Comparison of ENCODE assay signal across 8 cellular contexts in genomic region chr7:141738592-141739013, GRCh38. TPM values are rescaled to one million over a fixed set of nuclear protein-coding genes. Genes with fewer than 3 reads are reported as not detected.
DNase-seq lines count a peak whose midpoint lies in the region; ATAC-seq and TF ChIP-seq lines count a peak whose summit lies in the region.

No MANE protein-coding gene starts in this region.

- H3K4me1 ChIP-seq in tibial artery: peaks cover 0 to 22% (median 14%) of the 10 kb centered on the region in 4 donors

- no peaks in the 10 kb centered on the region for H3K27me3 Mint-ChIP-seq in activated T-cell treated with anti-CD3 and anti-CD28 coated beads, Interleukin-2, amount 50 U/mL, for 24 hours

- peak overlapping the region; percentile 99 for H3K27ac Mint-ChIP-seq in activated T-cell treated with anti-CD3 and anti-CD28 coated beads, Interleukin-2, amount 50 U/mL, for 24 hours
- H3K27ac Mint-ChIP-seq in activated naive CD4-positive, alpha-beta T cell treated with anti-CD3 and anti-CD28 coated beads, Interleukin-2, amount 50 U/mL, for 72 hours: peak overlapping the region; percentile 99 to 100

- H3K27me3 ChIP-seq in layer of hippocampus (ENCODE audit: control insufficient read depth, insufficient read depth, low read length) (no peaks in the 10 kb centered on the region), tibial artery (no peaks in the 10 kb centered on the region)

- peak overlapping the region; percentile 67 to 75 for H3K4me3 ChIP-seq in tibial artery

- intact Hi-C loops in tibial artery (cut with DNase I; ENCODE audit: low total_unique reads): loop anchor here (5.0 kb wide), 1 partner anchor 721 kb away; no protein-coding TSS in a partner anchor
- intact Hi-C loops in sciatic nerve (cut with DNase I): no loop called here

- no peak for TF ChIP-seq CTCF in tibial artery (IDR thresholded peaks at IDR 0.05)

- ATAC-seq in activated naive CD4-positive, alpha-beta T cell treated with anti-CD3 and anti-CD28 coated beads, Interleukin-2, amount 50 U/mL, for 72 hours: no peak
- ATAC-seq in sciatic nerve: no peak

- H3K27ac ChIP-seq in layer of hippocampus (ENCODE audit: low read depth, low read length) (peak overlapping the region; percentile 70), tibial artery (peak overlapping the region; percentile 78 to 83)

- H3K4me1 Mint-ChIP-seq in activated T-cell treated with anti-CD3 and anti-CD28 coated beads, Interleukin-2, amount 50 U/mL, for 24 hours (ENCODE audit: low read depth): peaks cover 46% of the 10 kb centered on the region

- H3K36me3 ChIP-seq in tibial artery: peaks cover 28 to 32% (median 29%) of the 10 kb centered on the region in 3 donors

- H3K9me3 Mint-ChIP-seq in activated T-cell treated with anti-CD3 and anti-CD28 coated beads, Interleukin-2, amount 50 U/mL, for 24 hours: no peaks in the 10 kb centered on the region
- H3K9me3 Mint-ChIP-seq in activated naive CD4-positive, alpha-beta T cell treated with anti-CD3 and anti-CD28 coated beads, Interleukin-2, amount 50 U/mL, for 72 hours: no peaks in the 10 kb centered on the region

- peaks cover 60% of the 10 kb centered on the region for H3K36me3 Mint-ChIP-seq in activated T-cell treated with anti-CD3 and anti-CD28 coated beads, Interleukin-2, amount 50 U/mL, for 24 hours (ENCODE audit: low read depth)
- peaks cover 36 to 39% of the 10 kb centered on the region in 2 donors for H3K36me3 Mint-ChIP-seq in activated naive CD4-positive, alpha-beta T cell treated with anti-CD3 and anti-CD28 coated beads, Interleukin-2, amount 50 U/mL, for 72 hours

- H3K9me3 ChIP-seq in tibial artery: no peaks in the 10 kb centered on the region

- peak overlapping the region; percentile 99 for H3K4me3 Mint-ChIP-seq in activated T-cell treated with anti-CD3 and anti-CD28 coated beads, Interleukin-2, amount 50 U/mL, for 24 hours

- no peak for DNase-seq in activated T-cell treated with anti-CD3 and anti-CD28 coated beads, Interleukin-2, amount 50 U/mL, for 24 hours
- DNase-seq in activated T-cell treated with anti-CD3 and anti-CD28 coated beads for 4 hours: no peak
- no peak for DNase-seq in activated naive CD4-positive, alpha-beta T cell treated with anti-CD3 and anti-CD28 coated beads, Interleukin-2, amount 50 U/mL, for 72 hours (ENCODE audit: low spot score in 2 of 2)
- no peak for DNase-seq in tibial artery
- DNase-seq in mucosa of gallbladder (ENCODE audit: low spot score): no peak
- DNase-seq in sciatic nerve (ENCODE audit: low spot score): no peak
- DNase-seq in amniotic stem cell (lab: John Stamatoyannopoulos, UW): no peak

RNA-seq across cellular contexts. Expression of gene SSBP1, which starts 0.4 kb away (rescaled TPM):
- total RNA-seq in activated naive CD4-positive, alpha-beta T cell treated with anti-CD3 and anti-CD28 coated beads, Interleukin-2, amount 50 U/mL, for 72 hours: 100 to 1,000 TPM; 174 to 221 TPM
- total RNA-seq in mucosa of gallbladder (67.9 TPM), sciatic nerve (71.8 TPM)

RNA-seq across cellular contexts. Expression of gene TAS2R3, which starts 25.3 kb away (rescaled TPM):
- total RNA-seq in activated naive CD4-positive, alpha-beta T cell treated with anti-CD3 and anti-CD28 coated beads, Interleukin-2, amount 50 U/mL, for 72 hours: 1 to 10 TPM; 1.8 to 2.1 TPM
- total RNA-seq in mucosa of gallbladder (1.5 TPM), sciatic nerve (6.1 TPM)

RNA-seq across cellular contexts. Expression of gene WEE2, which starts 30.4 kb away (rescaled TPM):
- not detected for total RNA-seq in activated naive CD4-positive, alpha-beta T cell treated with anti-CD3 and anti-CD28 coated beads, Interleukin-2, amount 50 U/mL, for 72 hours
- not detected for total RNA-seq in mucosa of gallbladder
- total RNA-seq in sciatic nerve: not detected

RNA-seq across cellular contexts. Expression of gene DENND11, which starts 36.6 kb away (rescaled TPM):
- 10 to 100 TPM; 21.4 to 40.1 TPM for total RNA-seq in activated naive CD4-positive, alpha-beta T cell treated with anti-CD3 and anti-CD28 coated beads, Interleukin-2, amount 50 U/mL, for 72 hours
- total RNA-seq in mucosa of gallbladder: 23.0 TPM
- total RNA-seq in sciatic nerve: 26.6 TPM

RNA-seq across cellular contexts. Expression of gene TAS2R4, which starts 37.9 kb away (rescaled TPM):
- total RNA-seq in activated naive CD4-positive, alpha-beta T cell treated with anti-CD3 and anti-CD28 coated beads, Interleukin-2, amount 50 U/mL, for 72 hours: 1 to 10 TPM in 1 of 2 donors, under 1 TPM in 1; 0.96 to 1.0 TPM
- total RNA-seq in mucosa of gallbladder (1.0 TPM), sciatic nerve (5.1 TPM)
